1 cellular context compared by ENCODE assay signal in the genomic region with DNA sequence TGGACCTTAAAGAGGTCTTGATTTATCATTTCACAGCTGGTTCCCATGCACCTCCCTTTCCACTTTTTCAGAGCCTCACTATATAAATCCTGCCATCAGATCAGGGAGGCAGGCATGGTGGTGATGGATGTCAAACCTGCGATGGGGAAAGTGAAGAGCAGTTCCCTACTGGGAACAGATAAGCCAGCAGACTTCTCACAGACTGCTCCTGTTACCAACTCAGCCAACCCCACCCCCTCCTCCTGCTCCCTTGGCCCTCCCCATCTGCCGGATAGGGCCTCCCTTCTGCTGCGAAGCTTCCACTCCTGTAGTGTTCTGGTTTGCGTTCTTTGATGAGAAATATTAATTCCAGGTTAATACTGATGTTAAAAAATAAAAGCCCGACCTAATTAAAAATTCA.
TF ChIP-seq lines count a peak whose summit lies in the region.

No MANE protein-coding gene starts in this region.

TF ChIP-seq in WTC11, 78 proteins besides CTCF, POLR2A, EP300 and RAD21 (continued from another document):
- TF ChIP-seq, protein P1, sequence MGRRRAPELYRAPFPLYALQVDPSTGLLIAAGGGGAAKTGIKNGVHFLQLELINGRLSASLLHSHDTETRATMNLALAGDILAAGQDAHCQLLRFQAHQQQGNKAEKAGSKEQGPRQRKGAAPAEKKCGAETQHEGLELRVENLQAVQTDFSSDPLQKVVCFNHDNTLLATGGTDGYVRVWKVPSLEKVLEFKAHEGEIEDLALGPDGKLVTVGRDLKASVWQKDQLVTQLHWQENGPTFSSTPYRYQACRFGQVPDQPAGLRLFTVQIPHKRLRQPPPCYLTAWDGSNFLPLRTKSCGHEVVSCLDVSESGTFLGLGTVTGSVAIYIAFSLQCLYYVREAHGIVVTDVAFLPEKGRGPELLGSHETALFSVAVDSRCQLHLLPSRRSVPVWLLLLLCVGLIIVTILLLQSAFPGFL (CRISPR knock-in tag; IDR thresholded peaks at IDR 0.05; ENCODE audit: borderline replicate concordance), result no peak
- TF ChIP-seq NR2C2 (CRISPR knock-in tag; IDR thresholded peaks at IDR 0.05) (no peak), MXD4 (CRISPR knock-in tag; IDR thresholded peaks at IDR 0.05; ENCODE audit: borderline replicate concordance) (no peak), JAZF1 (CRISPR knock-in tag; IDR thresholded peaks at IDR 0.05) (no peak)
- TF ChIP-seq, protein P2, sequence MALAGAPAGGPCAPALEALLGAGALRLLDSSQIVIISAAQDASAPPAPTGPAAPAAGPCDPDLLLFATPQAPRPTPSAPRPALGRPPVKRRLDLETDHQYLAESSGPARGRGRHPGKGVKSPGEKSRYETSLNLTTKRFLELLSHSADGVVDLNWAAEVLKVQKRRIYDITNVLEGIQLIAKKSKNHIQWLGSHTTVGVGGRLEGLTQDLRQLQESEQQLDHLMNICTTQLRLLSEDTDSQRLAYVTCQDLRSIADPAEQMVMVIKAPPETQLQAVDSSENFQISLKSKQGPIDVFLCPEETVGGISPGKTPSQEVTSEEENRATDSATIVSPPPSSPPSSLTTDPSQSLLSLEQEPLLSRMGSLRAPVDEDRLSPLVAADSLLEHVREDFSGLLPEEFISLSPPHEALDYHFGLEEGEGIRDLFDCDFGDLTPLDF (CRISPR knock-in tag; IDR thresholded peaks at IDR 0.05), result no peak
TF ChIP-seq in WTC11: peak in this region for 0.
